In genomic region chr9:91038483-91039124, GRCh38 we compare ENCODE assay signal across 12 cellular contexts.
A peak's percentile ranks its signal among the peaks of the same experiment; 100 is the strongest.
DNase-seq lines count a peak whose midpoint lies in the region; ATAC-seq, FAIRE-seq and TF ChIP-seq lines count a peak whose summit lies in the region.
"Had no signal": no experiment of that assay in that cellular context is flagged by ENCODE, and none has a peak within 500 bp of the region (broad histone marks: within the 10 kb centered on the region; RNA-seq: fewer than 3 reads in every experiment).

No MANE protein-coding gene starts in this region.

- no peaks in the 10 kb centered on the region for H3K27me3 ChIP-seq in lower lobe of right lung (ENCODE audit: low read depth)

- H3K4me3 ChIP-seq in lower lobe of right lung: no peak overlapping the region

- peak overlapping the region; percentile 51 for H3K27ac ChIP-seq in lower lobe of right lung

- peaks cover 4% of the 10 kb centered on the region for H3K36me3 Mint-ChIP-seq in activated naive CD8-positive, alpha-beta T cell treated with anti-CD3 and anti-CD28 coated beads, Interleukin-2, amount 50 U/mL, for 24 hours (ENCODE audit: low read depth)
- H3K36me3 Mint-ChIP-seq in effector memory CD8-positive, alpha-beta T cell (ENCODE audit: insufficient read depth): no peaks in the 10 kb centered on the region

- H3K4me1 Mint-ChIP-seq in activated naive CD8-positive, alpha-beta T cell treated with anti-CD3 and anti-CD28 coated beads, Interleukin-2, amount 50 U/mL, for 24 hours: peaks cover 64% of the 10 kb centered on the region
- peaks cover 16 to 25% of the 10 kb centered on the region in 2 donors for H3K4me1 Mint-ChIP-seq in effector memory CD8-positive, alpha-beta T cell (ENCODE audit: low read depth in 2 of 2)

- H3K27ac Mint-ChIP-seq in activated naive CD8-positive, alpha-beta T cell treated with anti-CD3 and anti-CD28 coated beads, Interleukin-2, amount 50 U/mL, for 24 hours: peak overlapping the region; percentile 85
- no peak overlapping the region for H3K27ac Mint-ChIP-seq in effector memory CD8-positive, alpha-beta T cell

- H3K9me3 Mint-ChIP-seq in activated naive CD8-positive, alpha-beta T cell treated with anti-CD3 and anti-CD28 coated beads, Interleukin-2, amount 50 U/mL, for 24 hours: no peaks in the 10 kb centered on the region
- H3K9me3 Mint-ChIP-seq in effector memory CD8-positive, alpha-beta T cell: no peaks in the 10 kb centered on the region

- peaks cover 7% of the 10 kb centered on the region for H3K27me3 Mint-ChIP-seq in activated naive CD8-positive, alpha-beta T cell treated with anti-CD3 and anti-CD28 coated beads, Interleukin-2, amount 50 U/mL, for 24 hours
- peaks cover 4 to 8% of the 10 kb centered on the region in 2 donors for H3K27me3 Mint-ChIP-seq in effector memory CD8-positive, alpha-beta T cell

- peak overlapping the region; percentile 22 for H3K4me3 Mint-ChIP-seq in activated naive CD8-positive, alpha-beta T cell treated with anti-CD3 and anti-CD28 coated beads, Interleukin-2, amount 50 U/mL, for 24 hours
- no peak overlapping the region for H3K4me3 Mint-ChIP-seq in effector memory CD8-positive, alpha-beta T cell

- no peak for ATAC-seq in activated naive CD8-positive, alpha-beta T cell treated with anti-CD3 and anti-CD28 coated beads, Interleukin-2, amount 50 U/mL, for 24 hours
- ATAC-seq in lower lobe of right lung: no peak
- no peak for ATAC-seq in effector memory CD8-positive, alpha-beta T cell (replicated peaks)

- TF ChIP-seq CTCF in lower lobe of right lung (IDR thresholded peaks at IDR 0.05): no peak

- in situ Hi-C loops in KBM-7 (cut with MboI; ENCODE audit: low pct_unique_long_range_greater_than_20kb, low sequenced_read_pairs): no loop called here

- FAIRE-seq in urothelium cell line (lab: Jason Lieb, UNC): peak; percentile 98

- intact Hi-C loops in lower lobe of right lung (cut with DNase I): no loop called here

- DNase-seq in activated CD8-positive, alpha-beta memory T cell treated with anti-CD3 and anti-CD28 coated beads for 24 hours: peak; percentile 58
- DNase-seq in activated CD8-positive, alpha-beta memory T cell treated with anti-CD3 and anti-CD28 coated beads, Interleukin-2, amount 50 U/mL, for 4 hours: no peak
- DNase-seq in activated naive CD8-positive, alpha-beta T cell treated with anti-CD3 and anti-CD28 coated beads, Interleukin-2, amount 50 U/mL, for 24 hours: no peak
- no peak for DNase-seq in lower lobe of right lung
- no peak for DNase-seq in urothelium cell line (ENCODE audit: low spot score)
- DNase-seq in KBM-7: no peak
- no peak for DNase-seq in NCI-H2029 (lab: John Stamatoyannopoulos, UW)
- no peak for DNase-seq in effector memory CD8-positive, alpha-beta T cell
- DNase-seq: activated naive CD4-positive, alpha-beta T cell treated with Interleukin-2 at 50 U/mL for 16 hours; cerebellar nuclear complex; left ventricle myocardium superior; NCI-H2171 treated with DMSO at 0.1 percent for 48 hours had no signal

- no peaks in the 10 kb centered on the region for H3K9me3 ChIP-seq in lower lobe of right lung

- H3K36me3 ChIP-seq in lower lobe of right lung: no peaks in the 10 kb centered on the region

- peaks cover 23% of the 10 kb centered on the region for H3K4me1 ChIP-seq in lower lobe of right lung
